18 cellular contexts compared by ENCODE assay signal in genomic region chr12:66648336-66648735, GRCh38. TPM values are rescaled to one million over a fixed set of nuclear protein-coding genes. Genes with fewer than 3 reads are reported as not detected.
DNase-seq lines count a peak whose midpoint lies in the region; ATAC-seq and TF ChIP-seq lines count a peak whose summit lies in the region.
"Had no signal": no experiment of that assay in that cellular context is flagged by ENCODE, and none has a peak within 500 bp of the region (broad histone marks: within the 10 kb centered on the region; RNA-seq: fewer than 3 reads in every experiment).

No MANE protein-coding gene starts in this region.

- 82% methylated on average over 6 of the region's 6 CpGs for WGBS in smooth muscle cell (ENCODE audit: low lambda C conversion rate)

- DNase-seq in MCF 10A (ENCODE audit: unreplicated experiment): no peak
- no peak for DNase-seq in breast epithelium (ENCODE audit: low spot score in 2 of 2)
- peak; percentile 84 for DNase-seq in PC-3
- no peak for DNase-seq in chondrocyte (ENCODE audit: low spot score)
- no peak for DNase-seq in smooth muscle cell (lab: John Stamatoyannopoulos, UW; ENCODE audit: unreplicated experiment)
- no peak for DNase-seq in NK-92 (lab: John Stamatoyannopoulos, UW; ENCODE audit: unreplicated experiment)
- no peak for DNase-seq in COLO829 (ENCODE audit: low spot score)
- DNase-seq: activated CD4-positive, alpha-beta T cell treated with anti-CD3 and anti-CD28 coated beads, Interleukin-2, amount 50 U/mL, for 1 hour; activated gamma-delta T cell; adrenal gland; effector CD8-positive, alpha-beta T cell; left cardiac atrium; midbrain had no signal

- H3K9me3 ChIP-seq in breast epithelium: no peaks in the 10 kb centered on the region
- H3K9me3 ChIP-seq in PC-3 (ENCODE audit: low read length): no peaks in the 10 kb centered on the region
- H3K9me3 ChIP-seq in smooth muscle cell (replicated peaks; ENCODE audit: low read depth): no peaks in the 10 kb centered on the region
- H3K9me3 ChIP-seq: adrenal gland had no signal

- POLR2A ChIA-PET in MCF 10A (lab: Yijun Ruan, JAX): interaction anchor here (0.6 kb wide), 1 partner anchor 128 kb away, joined by 3 read pairs; no protein-coding TSS in a partner anchor
- POLR2A ChIA-PET in PC-3 (lab: Charles Lee; ENCODE audit: unreplicated experiment): no interaction called here

- H3K9me2 ChIP-seq in PC-3 (replicated peaks; ENCODE audit: low read length): no peaks in the 10 kb centered on the region

- H3K4me3 Mint-ChIP-seq in MCF 10A (ENCODE audit: unreplicated experiment): no peak overlapping the region
- no peak overlapping the region for H3K4me3 Mint-ChIP-seq in chondrocyte (ENCODE audit: unreplicated experiment)
- H3K4me3 Mint-ChIP-seq: neural crest cell had no signal

- H3K9ac ChIP-seq in PC-3 (ENCODE audit: low read length): no peak overlapping the region
- H3K9ac ChIP-seq in smooth muscle cell (ENCODE audit: low read depth): no peak overlapping the region

- H3K36me3 Mint-ChIP-seq in MCF 10A (ENCODE audit: insufficient read depth, unreplicated experiment): no peaks in the 10 kb centered on the region
- H3K36me3 Mint-ChIP-seq in chondrocyte (ENCODE audit: low read depth): no peaks in the 10 kb centered on the region

- no peak overlapping the region for H3K27ac ChIP-seq in breast epithelium
- peak overlapping the region; percentile 32 for H3K27ac ChIP-seq in PC-3 (ENCODE audit: low read length)
- H3K27ac ChIP-seq in smooth muscle cell (ENCODE audit: low read depth): peak overlapping the region; percentile 85
- H3K27ac ChIP-seq: adrenal gland, C4-2B had no signal

- H3K27me3 ChIP-seq in breast epithelium (no peaks in the 10 kb centered on the region), PC-3 (ENCODE audit: low read length) (no peaks in the 10 kb centered on the region), smooth muscle cell (ENCODE audit: low read depth) (no peaks in the 10 kb centered on the region)
- H3K27me3 ChIP-seq: adrenal gland had no signal

- intact Hi-C loops in MCF 10A (cut with micrococcal nuclease): no loop called here
- intact Hi-C loops in breast epithelium (cut with DNase I; ENCODE audit: low total_unique reads): no loop called here
- intact Hi-C loops in PC-3 (cut with micrococcal nuclease): no loop called here

- H3K36me3 ChIP-seq in breast epithelium: no peaks in the 10 kb centered on the region
- no peaks in the 10 kb centered on the region for H3K36me3 ChIP-seq in PC-3 (ENCODE audit: low read depth, low read length)
- no peaks in the 10 kb centered on the region for H3K36me3 ChIP-seq in smooth muscle cell (ENCODE audit: low read depth)
- H3K36me3 ChIP-seq: adrenal gland had no signal

- ATAC-seq in PC-3 (peak; percentile 35), HG03521 (IDR thresholded peaks at IDR 0.05; ENCODE audit: unreplicated experiment) (no peak)
- ATAC-seq: left cardiac atrium, Right ventricle myocardium inferior had no signal

- no peaks in the 10 kb centered on the region for H3K9me3 Mint-ChIP-seq in MCF 10A (ENCODE audit: unreplicated experiment)
- no peaks in the 10 kb centered on the region for H3K9me3 Mint-ChIP-seq in chondrocyte (ENCODE audit: low read depth)
- H3K9me3 Mint-ChIP-seq: neural crest cell had no signal

- no peak overlapping the region for H3K4me3 ChIP-seq in breast epithelium
- no peak overlapping the region; the same call in 1 of the 2 replicates for H3K4me3 ChIP-seq in PC-3 (ENCODE audit: low read length)
- no peak overlapping the region for H3K4me3 ChIP-seq in smooth muscle cell
- H3K4me3 ChIP-seq: adrenal gland had no signal

- H3K79me2 ChIP-seq in PC-3 (ENCODE audit: low read length) (no peaks in the 10 kb centered on the region), smooth muscle cell (ENCODE audit: low read depth) (no peaks in the 10 kb centered on the region)

- peak overlapping the region; percentile 47 for H3K4me2 ChIP-seq in PC-3 (ENCODE audit: low read length)
- peak overlapping the region; percentile 63 for H3K4me2 ChIP-seq in smooth muscle cell

- TF ChIP-seq POLR2A in breast epithelium (IDR thresholded peaks at IDR 0.05): no peak

- H3F3A ChIP-seq in PC-3 (ENCODE audit: low read length, unreplicated experiment) (no peaks in the 10 kb centered on the region), smooth muscle cell (ENCODE audit: low read depth) (peaks cover 6% of the 10 kb centered on the region)

- H3K27ac Mint-ChIP-seq in MCF 10A (ENCODE audit: low read depth, unreplicated experiment) (peak overlapping the region; percentile 67), chondrocyte (ENCODE audit: unreplicated experiment) (peak overlapping the region; percentile 90)

- H3K4me1 Mint-ChIP-seq in MCF 10A (ENCODE audit: insufficient read depth, unreplicated experiment) (peaks cover 25% of the 10 kb centered on the region), chondrocyte (ENCODE audit: low read depth) (peaks cover 37% of the 10 kb centered on the region)

- BruUV-seq in MCF 10A (replicated peaks; lab: Mats Ljungman, UMichigan): no TSS peak
- no TSS peak for BruUV-seq in PC-3 (replicated peaks; lab: Mats Ljungman, UMichigan)

- H4K20me1 ChIP-seq in PC-3 (ENCODE audit: low read length) (no peaks in the 10 kb centered on the region), smooth muscle cell (ENCODE audit: low read depth) (no peaks in the 10 kb centered on the region)

- H3K4me1 ChIP-seq in breast epithelium (no peaks in the 10 kb centered on the region), PC-3 (ENCODE audit: insufficient read depth, low read length) (peaks cover 31% of the 10 kb centered on the region), smooth muscle cell (ENCODE audit: low read depth) (peaks cover 5% of the 10 kb centered on the region)
- H3K4me1 ChIP-seq: adrenal gland had no signal

- TF ChIP-seq CTCF in MCF 10A (IDR thresholded peaks at IDR 0.05; ENCODE audit: unreplicated experiment) (no peak), breast epithelium (IDR thresholded peaks at IDR 0.05) (no peak), PC-3 (conservative IDR thresholded peaks at IDR 0.05; ENCODE audit: low read depth, low read length) (no peak), chondrocyte (IDR thresholded peaks at IDR 0.05) (no peak), smooth muscle cell (IDR thresholded peaks at IDR 0.05; ENCODE audit: borderline replicate concordance, insufficient read depth, poor library complexity, severe bottlenecking) (no peak)

- CTCF ChIA-PET in MCF 10A (lab: Yijun Ruan, JAX): interaction anchor here (0.6 to 1.1 kb wide), 2 partner anchors 10 to 192 kb away, joined by 3 to 7 read pairs; no protein-coding TSS in a partner anchor
- CTCF ChIA-PET in PC-3 (lab: Charles Lee): no interaction called here

- H3K27me3 Mint-ChIP-seq in MCF 10A (ENCODE audit: insufficient read depth, unreplicated experiment): no peaks in the 10 kb centered on the region
- H3K27me3 Mint-ChIP-seq in chondrocyte (ENCODE audit: low read depth): no peaks in the 10 kb centered on the region

- H2AFZ ChIP-seq in PC-3 (ENCODE audit: low read length): peak overlapping the region; percentile 13; the same call in 1 of the 2 replicates
- no peak overlapping the region for H2AFZ ChIP-seq in smooth muscle cell (ENCODE audit: low read depth)

RNA-seq across cellular contexts. Expression of gene GRIP1, which starts 30.5 kb away (rescaled TPM):
- total RNA-seq in MCF 10A (2022) (8.2 and 8.8 TPM in 2 replicates), breast epithelium (1 to 10 TPM in 2 of 3 donors, under 1 TPM in 1; 0.48 to 6.3 (median 2.9) TPM), PC-3 (2014; rRNA removed) (2.0 and 8.4 TPM in 2 replicates), chondrocyte (5.0 to 10.1 TPM (median 7.8 TPM) in 3 replicates), smooth muscle cell (5.0 and 5.9 TPM in 2 replicates)
- 4.0 and 5.1 TPM in 2 replicates for polyA plus RNA-seq in smooth muscle cell
- total RNA-seq: pulmonary artery endothelial cell had no signal

Comparison
In these comparisons a context has a peak if more than half of its experiments do, and no peak if none do; other contexts are left out.
1. H3K27ac ChIP-seq: peak in PC-3 (single experiment) and smooth muscle cell (single experiment); none in breast epithelium (0 of 2).